Comparison of ENCODE assay signal across 20 cellular contexts in the genomic region with DNA sequence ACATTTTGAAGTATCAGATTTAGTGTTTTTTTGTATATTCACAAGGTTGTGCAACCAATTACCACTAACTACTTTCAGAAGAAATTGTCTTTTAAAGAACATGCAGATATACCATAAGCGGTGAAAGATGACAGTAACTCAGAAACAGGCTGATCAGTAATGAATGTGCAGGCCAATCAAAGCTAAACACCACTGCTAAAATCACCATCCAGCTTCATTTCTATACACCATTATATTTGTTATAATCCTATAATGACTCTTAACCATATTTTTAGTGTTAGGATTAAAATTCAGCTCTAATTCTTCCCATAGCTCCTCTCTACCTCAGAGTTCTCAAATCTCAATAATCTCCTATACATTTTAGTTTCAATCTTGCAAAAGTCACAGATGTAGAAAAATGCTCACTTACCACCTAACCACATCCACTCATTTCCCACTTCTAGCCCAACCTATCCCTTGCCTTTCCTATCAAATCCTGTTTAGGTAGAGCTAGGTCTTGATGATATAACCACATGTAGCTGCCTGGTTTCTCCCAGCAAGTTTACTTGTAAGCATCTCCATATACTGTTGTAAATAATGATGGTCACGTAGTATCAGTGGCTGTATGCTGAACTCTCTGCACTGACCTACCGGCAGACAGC. TPM values are rescaled to one million over a fixed set of nuclear protein-coding genes. Genes with fewer than 3 reads are reported as not detected.
DNase-seq lines count a peak whose midpoint lies in the region; ATAC-seq and TF ChIP-seq lines count a peak whose summit lies in the region.
"Had no signal": no experiment of that assay in that cellular context is flagged by ENCODE, and none has a peak within 500 bp of the region (broad histone marks: within the 10 kb centered on the region; RNA-seq: fewer than 3 reads in every experiment).

No MANE protein-coding gene starts in this region.

- H3K27me3 Mint-ChIP-seq in activated T-cell treated with anti-CD3 and anti-CD28 coated beads, Interleukin-2, amount 50 U/mL, for 24 hours, result no peaks in the 10 kb centered on the region
- H3K27me3 Mint-ChIP-seq in activated T-helper 17 cell treated with anti-CD3 and anti-CD28 coated beads, Interleukin-2, amount 50 U/mL, for 72 hours, result no peaks in the 10 kb centered on the region

- no peaks in the 10 kb centered on the region for H3K9me3 Mint-ChIP-seq in activated T-cell treated with anti-CD3 and anti-CD28 coated beads, Interleukin-2, amount 50 U/mL, for 24 hours
- no peaks in the 10 kb centered on the region for H3K9me3 Mint-ChIP-seq in activated T-helper 17 cell treated with anti-CD3 and anti-CD28 coated beads, Interleukin-2, amount 50 U/mL, for 72 hours
- no peaks in the 10 kb centered on the region for H3K9me3 Mint-ChIP-seq in stimulated activated effector memory CD8-positive, alpha-beta T cell treated with anti-CD3 and anti-CD28 coated beads, Interleukin-12 subunit alpha, Interleukin-12 subunit beta, amount 100 ng/mL, for 72 hours

- no peak for TF ChIP-seq POLR2A in GM18505 (IDR thresholded peaks at IDR 0.05; ENCODE audit: borderline replicate concordance, extremely low read depth, insufficient read depth, insufficient read length)

- peaks cover 74% of the 10 kb centered on the region for H3K36me3 Mint-ChIP-seq in activated T-cell treated with anti-CD3 and anti-CD28 coated beads, Interleukin-2, amount 50 U/mL, for 24 hours (ENCODE audit: low read depth)
- H3K36me3 Mint-ChIP-seq in activated T-helper 17 cell treated with anti-CD3 and anti-CD28 coated beads, Interleukin-2, amount 50 U/mL, for 72 hours (ENCODE audit: low read depth), result peaks cover 78% of the 10 kb centered on the region
- H3K36me3 Mint-ChIP-seq in stimulated activated effector memory CD8-positive, alpha-beta T cell treated with anti-CD3 and anti-CD28 coated beads, Interleukin-12 subunit alpha, Interleukin-12 subunit beta, amount 100 ng/mL, for 72 hours, result peaks cover 43% of the 10 kb centered on the region

- H3K4me3 Mint-ChIP-seq in activated T-cell treated with anti-CD3 and anti-CD28 coated beads, Interleukin-2, amount 50 U/mL, for 24 hours, result no peak overlapping the region
- H3K4me3 Mint-ChIP-seq in activated T-helper 17 cell treated with anti-CD3 and anti-CD28 coated beads, Interleukin-2, amount 50 U/mL, for 72 hours, result no peak overlapping the region
- H3K4me3 Mint-ChIP-seq in stimulated activated effector memory CD8-positive, alpha-beta T cell treated with anti-CD3 and anti-CD28 coated beads, Interleukin-12 subunit alpha, Interleukin-12 subunit beta, amount 100 ng/mL, for 72 hours, result no peak overlapping the region

- peaks cover 21% of the 10 kb centered on the region for H3K4me1 Mint-ChIP-seq in activated T-cell treated with anti-CD3 and anti-CD28 coated beads, Interleukin-2, amount 50 U/mL, for 24 hours (ENCODE audit: low read depth)
- peaks cover 9% of the 10 kb centered on the region for H3K4me1 Mint-ChIP-seq in activated T-helper 17 cell treated with anti-CD3 and anti-CD28 coated beads, Interleukin-2, amount 50 U/mL, for 72 hours
- peaks cover 11% of the 10 kb centered on the region for H3K4me1 Mint-ChIP-seq in stimulated activated effector memory CD8-positive, alpha-beta T cell treated with anti-CD3 and anti-CD28 coated beads, Interleukin-12 subunit alpha, Interleukin-12 subunit beta, amount 100 ng/mL, for 72 hours

- DNase-seq in activated T-cell treated with anti-CD3 and anti-CD28 coated beads, Interleukin-2, amount 50 U/mL, for 24 hours, result no peak
- DNase-seq in activated T-cell treated with anti-CD3 and anti-CD28 coated beads for 4 hours, result no peak
- DNase-seq in stimulated activated effector memory CD8-positive, alpha-beta T cell treated with anti-CD3 and anti-CD28 coated beads, Interleukin-12 subunit alpha, Interleukin-12 subunit beta, amount 100 ng/mL, for 72 hours (ENCODE audit: low spot score in 2 of 2), result no peak
- no peak for DNase-seq in stimulated activated naive CD4-positive, alpha-beta T cell (lab: John Stamatoyannopoulos, UW)
- no peak for DNase-seq in NCI-H1417 treated with DMSO at 0.1 percent for 48 hours (lab: John Stamatoyannopoulos, UW)
- DNase-seq: activated effector memory CD4-positive, alpha-beta T cell treated with Interleukin-2 at 50 U/mL for 16 hours; COR-L47; dermis blood vessel endothelial cell; DMS79; glutamatergic neuron; NCI-H1694 treated with DMSO at 0.1 percent for 48 hours; NCI-H2171 treated with DMSO at 0.1 percent for 48 hours; NCI-H524 treated with DMSO at 0.1 percent for 48 hours; occipital lobe; small intestine; stimulated activated CD4-positive, alpha-beta T cell treated with anti-CD3 and anti-CD28 coated beads, Interleukin-2, amount 100 ng/mL, for 48 hours; transverse colon had no signal

- peak; percentile 20 for ATAC-seq in GM19452 (IDR thresholded peaks at IDR 0.05; ENCODE audit: unreplicated experiment)
- ATAC-seq in activated T-helper 17 cell treated with anti-CD3 and anti-CD28 coated beads, Interleukin-2, amount 50 U/mL, for 72 hours (replicated peaks), result peak; percentile 71
- ATAC-seq in stimulated activated effector memory CD8-positive, alpha-beta T cell treated with anti-CD3 and anti-CD28 coated beads, Interleukin-12 subunit alpha, Interleukin-12 subunit beta, amount 100 ng/mL, for 72 hours, result peak; percentile 89
- no peak for ATAC-seq in GM18505 (IDR thresholded peaks at IDR 0.05; ENCODE audit: unreplicated experiment)

- peak overlapping the region; percentile 33 for H3K27ac Mint-ChIP-seq in activated T-cell treated with anti-CD3 and anti-CD28 coated beads, Interleukin-2, amount 50 U/mL, for 24 hours
- no peak overlapping the region for H3K27ac Mint-ChIP-seq in activated T-helper 17 cell treated with anti-CD3 and anti-CD28 coated beads, Interleukin-2, amount 50 U/mL, for 72 hours
- H3K27ac Mint-ChIP-seq in stimulated activated effector memory CD8-positive, alpha-beta T cell treated with anti-CD3 and anti-CD28 coated beads, Interleukin-12 subunit alpha, Interleukin-12 subunit beta, amount 100 ng/mL, for 72 hours, result no peak overlapping the region

RNA-seq across cellular contexts. Expression of a gene that starts 16.6 kb away (rescaled TPM):
- 10 to 100 TPM in 1 of 2 donors, 1 to 10 TPM in 1; 7.5 to 12.7 TPM for total RNA-seq in activated T-helper 17 cell treated with anti-CD3 and anti-CD28 coated beads, Interleukin-2, amount 50 U/mL, for 72 hours
